In the genomic region with DNA sequence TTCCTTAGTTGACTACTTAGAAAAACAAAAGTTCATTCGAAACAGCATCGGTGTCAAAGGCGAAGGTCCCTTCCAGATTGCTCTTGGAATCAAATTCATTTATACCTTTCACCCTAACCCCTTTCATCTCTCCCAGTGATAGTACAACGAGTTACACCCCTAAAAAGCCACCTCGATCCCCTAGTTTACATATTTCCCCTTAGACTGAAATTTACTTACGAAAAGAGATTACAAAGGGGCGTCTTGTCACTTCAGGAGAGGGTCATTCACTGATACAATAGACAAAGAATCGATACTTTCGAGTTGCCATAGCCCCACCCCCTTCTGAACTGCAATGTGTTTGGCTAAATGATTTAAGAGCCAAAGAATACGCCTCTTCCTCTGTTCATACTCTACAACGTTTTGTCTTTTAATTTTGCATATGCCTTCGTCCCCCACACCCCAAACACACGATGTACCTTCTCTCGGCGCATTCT, we compare ENCODE assay signal across 8 cellular contexts.
DNase-seq lines count a peak whose midpoint lies in the region; ATAC-seq and TF ChIP-seq lines count a peak whose summit lies in the region.

No MANE protein-coding gene starts in this region.

- H3K27me3 ChIP-seq in ACC112 (ENCODE audit: insufficient read depth, low read length) (no peaks in the 10 kb centered on the region), SK-N-SH (ENCODE audit: insufficient read depth) (no peaks in the 10 kb centered on the region), subcutaneous abdominal adipose tissue (ENCODE audit: control insufficient read depth in 5 of 5, insufficient read depth in 4 of 5, low read length in 5 of 5) (peaks cover 25 to 48% (median 38%) of the 10 kb centered on the region in 5 donors)

- DNase-seq in SK-N-SH (peak; percentile 30), foreskin fibroblast (no peak), NCI-H1694 treated with DMSO at 0.1 percent for 48 hours (lab: John Stamatoyannopoulos, UW) (no peak), GM19238 (ENCODE audit: insufficient read length, low spot score) (no peak), NCI-H446 (lab: John Stamatoyannopoulos, UW) (no peak)

- H3K4me1 ChIP-seq in ACC112 (ENCODE audit: control insufficient read depth, insufficient read depth, low read length, unreplicated experiment) (peaks cover 23% of the 10 kb centered on the region), SK-N-SH (ENCODE audit: control insufficient read depth in 1 of 2, insufficient read depth in 2 of 2, low read depth in 1 of 2, low read length in 1 of 2) (peaks cover 0 to 16% of the 10 kb centered on the region in 2 experiments; a peak in 3 of 4 replicates), subcutaneous abdominal adipose tissue (ENCODE audit: control insufficient read depth in 5 of 5, insufficient read depth in 5 of 5, low read length in 5 of 5) (peaks cover 0 to 26% (median 22%) of the 10 kb centered on the region in 5 donors)

- no peak for TF ChIP-seq EP300 in SK-N-SH (IDR thresholded peaks at IDR 0.05; ENCODE audit: borderline replicate concordance in 1 of 2, low read depth in 1 of 2, low read length in 1 of 2)

- TF ChIP-seq CTCF in SK-N-SH (IDR thresholded peaks at IDR 0.05): no peak
- TF ChIP-seq CTCF in foreskin fibroblast (IDR thresholded peaks at IDR 0.05; ENCODE audit: low read depth, low read length): no peak

- peak overlapping the region; percentile 87 for H3K9ac ChIP-seq in SK-N-SH
- H3K9ac ChIP-seq in subcutaneous abdominal adipose tissue (ENCODE audit: low read length in 5 of 5): peak overlapping the region in 2 of 5 donors; percentile 31 to 48

- CTCF ChIA-PET in SK-N-SH (lab: Yijun Ruan, JAX): no interaction called here

- no peak for TF ChIP-seq RAD21 in SK-N-SH (IDR thresholded peaks at IDR 0.05; ENCODE audit: low read length)

- POLR2A ChIA-PET in SK-N-SH (lab: Yijun Ruan, JAX): no interaction called here

- no peaks in the 10 kb centered on the region for H3K9me2 ChIP-seq in SK-N-SH

- peak overlapping the region; percentile 93 for H3K4me3 ChIP-seq in ACC112 (ENCODE audit: low read depth, low read length)
- H3K4me3 ChIP-seq in SK-N-SH (ENCODE audit: low read depth in 2 of 2, low read length in 1 of 2): peak overlapping the region; percentile 62 to 64
- H3K4me3 ChIP-seq in foreskin fibroblast (ENCODE audit: low read depth in 1 of 2, low read length in 2 of 2): peak overlapping the region; percentile 57 to 88
- H3K4me3 ChIP-seq in subcutaneous abdominal adipose tissue (ENCODE audit: low read depth in 1 of 5, low read length in 5 of 5): peak overlapping the region; percentile 37 to 69 (median 64)

- peaks cover 36% of the 10 kb centered on the region for H3K79me2 ChIP-seq in ACC112 (ENCODE audit: control insufficient read depth, insufficient read depth, low read length, unreplicated experiment)
- H3K79me2 ChIP-seq in SK-N-SH (ENCODE audit: insufficient read depth): peaks cover 38% of the 10 kb centered on the region

- H2AFZ ChIP-seq in ACC112 (ENCODE audit: low read length, unreplicated experiment) (no peak overlapping the region), SK-N-SH (ENCODE audit: low read depth) (peak overlapping the region; percentile 19; the same call in 1 of the 2 replicates)

- WGBS in SK-N-SH (ENCODE audit: low lambda C conversion rate): 9% methylated on average over 15 of the region's 15 CpGs

- H3K9me3 ChIP-seq in SK-N-SH (no peaks in the 10 kb centered on the region), subcutaneous abdominal adipose tissue (ENCODE audit: control insufficient read depth in 5 of 5, low read length in 5 of 5) (peaks cover 0 to 3% (median 0%) of the 10 kb centered on the region in 5 donors)

- peak; percentile 30 for ATAC-seq in GM18909 (IDR thresholded peaks at IDR 0.05; ENCODE audit: poor library complexity, unreplicated experiment)

- peak overlapping the region; percentile 48 for H3K4me2 ChIP-seq in SK-N-SH

- peaks cover 3% of the 10 kb centered on the region; the same call in 1 of the 2 replicates for H4K20me1 ChIP-seq in SK-N-SH (ENCODE audit: insufficient read depth)

- H3K36me3 ChIP-seq in ACC112 (ENCODE audit: insufficient read depth, low read length) (0 out of 2 replicates have a peak, but pooled peaks cover 6% of the 10 kb centered on the region), SK-N-SH (replicated peaks in 1 of 2; ENCODE audit: control insufficient read depth in 1 of 2, insufficient read depth in 2 of 2, low read length in 1 of 2) (peaks cover 17 to 20% of the 10 kb centered on the region in 2 experiments), subcutaneous abdominal adipose tissue (ENCODE audit: control insufficient read depth in 5 of 5, insufficient read depth in 5 of 5, low read length in 5 of 5) (no peaks in the 10 kb centered on the region)

- H3K27ac ChIP-seq in ACC112 (ENCODE audit: low read depth, low read length) (peak overlapping the region; percentile 78), SK-N-SH (ENCODE audit: low read depth in 2 of 2, low read length in 1 of 2) (peak overlapping the region; percentile 75 to 84), subcutaneous abdominal adipose tissue (ENCODE audit: low read depth, low read length) (peak overlapping the region; percentile 30)

- peaks cover 27% of the 10 kb centered on the region for H3F3A ChIP-seq in SK-N-SH (replicated peaks; ENCODE audit: insufficient read depth)

TF ChIP-seq in SK-N-SH, 30 proteins besides CTCF, POLR2A, EP300 and RAD21:
- no peak for TF ChIP-seq RFX5 (IDR thresholded peaks at IDR 0.05; ENCODE audit: low read length)
- TF ChIP-seq, protein P1, sequence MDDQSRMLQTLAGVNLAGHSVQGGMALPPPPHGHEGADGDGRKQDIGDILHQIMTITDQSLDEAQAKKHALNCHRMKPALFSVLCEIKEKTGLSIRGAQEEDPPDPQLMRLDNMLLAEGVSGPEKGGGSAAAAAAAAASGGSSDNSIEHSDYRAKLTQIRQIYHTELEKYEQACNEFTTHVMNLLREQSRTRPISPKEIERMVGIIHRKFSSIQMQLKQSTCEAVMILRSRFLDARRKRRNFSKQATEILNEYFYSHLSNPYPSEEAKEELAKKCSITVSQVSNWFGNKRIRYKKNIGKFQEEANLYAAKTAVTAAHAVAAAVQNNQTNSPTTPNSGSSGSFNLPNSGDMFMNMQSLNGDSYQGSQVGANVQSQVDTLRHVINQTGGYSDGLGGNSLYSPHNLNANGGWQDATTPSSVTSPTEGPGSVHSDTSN (IDR thresholded peaks at IDR 0.05): no peak
- TF ChIP-seq, protein P2, sequence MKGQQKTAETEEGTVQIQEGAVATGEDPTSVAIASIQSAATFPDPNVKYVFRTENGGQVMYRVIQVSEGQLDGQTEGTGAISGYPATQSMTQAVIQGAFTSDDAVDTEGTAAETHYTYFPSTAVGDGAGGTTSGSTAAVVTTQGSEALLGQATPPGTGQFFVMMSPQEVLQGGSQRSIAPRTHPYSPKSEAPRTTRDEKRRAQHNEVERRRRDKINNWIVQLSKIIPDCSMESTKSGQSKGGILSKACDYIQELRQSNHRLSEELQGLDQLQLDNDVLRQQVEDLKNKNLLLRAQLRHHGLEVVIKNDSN (IDR thresholded peaks at IDR 0.05; ENCODE audit: borderline replicate concordance, low read depth): no peak
- no peak for TF ChIP-seq MAX (IDR thresholded peaks at IDR 0.05; ENCODE audit: low read depth)
- TF ChIP-seq GATA2 (CRISPR knock-in tag; IDR thresholded peaks at IDR 0.05): no peak
- TF ChIP-seq POLR2AphosphoS5 (IDR thresholded peaks at IDR 0.05; ENCODE audit: low read depth, low read length): peak; percentile 32
- no peak for TF ChIP-seq JUND (IDR thresholded peaks at IDR 0.05)
- peak; percentile 22; the same call in 1 of the 2 replicates for TF ChIP-seq TCF12 (IDR thresholded peaks at IDR 0.05)
- no peak for TF ChIP-seq CHD2 (IDR thresholded peaks at IDR 0.05; ENCODE audit: low read length, partially characterized antibody)
- TF ChIP-seq TEAD4 (IDR thresholded peaks at IDR 0.05; ENCODE audit: borderline replicate concordance, insufficient read depth): no peak
- TF ChIP-seq FOXJ3 (CRISPR knock-in tag; IDR thresholded peaks at IDR 0.05): no peak
- no peak for TF ChIP-seq RCOR1 (IDR thresholded peaks at IDR 0.05; ENCODE audit: low read length)
- no peak for TF ChIP-seq FOXM1 (IDR thresholded peaks at IDR 0.05; ENCODE audit: low read depth)
- no peak for TF ChIP-seq RXRA (IDR thresholded peaks at IDR 0.05; ENCODE audit: borderline replicate concordance, low read depth)
- TF ChIP-seq SIN3A (IDR thresholded peaks at IDR 0.05; ENCODE audit: borderline replicate concordance, low read depth, low read length): no peak
- TF ChIP-seq SMC3 (IDR thresholded peaks at IDR 0.05; ENCODE audit: low read depth, low read length): no peak
- TF ChIP-seq MXI1 (IDR thresholded peaks at IDR 0.05; ENCODE audit: low read depth, low read length): no peak
TF ChIP-seq in SK-N-SH: peak in this region for 2.
